Comparison of ENCODE assay signal across 17 cellular contexts in genomic region chr20:62347445-62347844, GRCh38. TPM values are rescaled to one million over a fixed set of nuclear protein-coding genes. Genes with fewer than 3 reads are reported as not detected.
DNase-seq lines count a peak whose midpoint lies in the region; ATAC-seq and TF ChIP-seq lines count a peak whose summit lies in the region.
"Had no signal": no experiment of that assay in that cellular context is flagged by ENCODE, and none has a peak within 500 bp of the region (broad histone marks: within the 10 kb centered on the region; RNA-seq: fewer than 3 reads in every experiment).

No MANE protein-coding gene starts in this region.

- H3K36me3 Mint-ChIP-seq in activated naive CD8-positive, alpha-beta T cell treated with anti-CD3 and anti-CD28 coated beads for 36 hours: peaks cover 2% of the 10 kb centered on the region
- H3K36me3 Mint-ChIP-seq: CD14-positive monocyte; CD4-positive, alpha-beta memory T cell had no signal

- H3K27me3 ChIP-seq in NT2/D1 (ENCODE audit: insufficient read depth, insufficient read length) (no peaks in the 10 kb centered on the region), WERI-Rb-1 (ENCODE audit: insufficient read depth, low read depth, severe bottlenecking) (no peaks in the 10 kb centered on the region), gastrocnemius medialis (no peaks in the 10 kb centered on the region)
- H3K27me3 ChIP-seq: BLaER1 had no signal

- H3K27ac Mint-ChIP-seq in activated naive CD8-positive, alpha-beta T cell treated with anti-CD3 and anti-CD28 coated beads for 36 hours: no peak overlapping the region
- H3K27ac Mint-ChIP-seq: CD4-positive, alpha-beta memory T cell had no signal

- no peak overlapping the region for H3K4me3 Mint-ChIP-seq in activated naive CD8-positive, alpha-beta T cell treated with anti-CD3 and anti-CD28 coated beads for 36 hours
- H3K4me3 Mint-ChIP-seq: CD14-positive monocyte; CD4-positive, alpha-beta memory T cell had no signal

- no peaks in the 10 kb centered on the region for H3K27me3 Mint-ChIP-seq in activated naive CD8-positive, alpha-beta T cell treated with anti-CD3 and anti-CD28 coated beads for 36 hours
- H3K27me3 Mint-ChIP-seq: CD4-positive, alpha-beta memory T cell had no signal

- H3K4me1 Mint-ChIP-seq in activated naive CD8-positive, alpha-beta T cell treated with anti-CD3 and anti-CD28 coated beads for 36 hours: no peaks in the 10 kb centered on the region
- H3K4me1 Mint-ChIP-seq: CD14-positive monocyte had no signal

- H3K9me3 Mint-ChIP-seq in activated naive CD8-positive, alpha-beta T cell treated with anti-CD3 and anti-CD28 coated beads for 36 hours: peaks cover 5% of the 10 kb centered on the region

- DNase-seq in G401 (ENCODE audit: low spot score) (peak; percentile 13), NT2/D1 (ENCODE audit: low read depth, low spot score) (no peak), WERI-Rb-1 (no peak), gastrocnemius medialis (peak; percentile 83 to 93), NCI-H1417 (lab: John Stamatoyannopoulos, UW) (no peak), NCI-H526 (lab: John Stamatoyannopoulos, UW) (no peak)
- DNase-seq in activated naive CD8-positive, alpha-beta T cell treated with anti-CD3 and anti-CD28 coated beads for 36 hours: no peak
- DNase-seq: 8988T, DMS153, DMS79 treated with DMSO at 0.1 percent for 48 hours, GM23248 had no signal

- peaks cover 92% of the 10 kb centered on the region for H3K36me3 ChIP-seq in NT2/D1 (ENCODE audit: insufficient read depth, insufficient read length, low read length)
- peaks cover 81% of the 10 kb centered on the region for H3K36me3 ChIP-seq in WERI-Rb-1
- peaks cover 0 to 3% of the 10 kb centered on the region in 2 donors for H3K36me3 ChIP-seq in gastrocnemius medialis

- ATAC-seq in gastrocnemius medialis: peak; percentile 98
- ATAC-seq in GM21737 (IDR thresholded peaks at IDR 0.05; ENCODE audit: unreplicated experiment): no peak
- ATAC-seq: GM12878 had no signal

- no peak overlapping the region for H3K4me3 ChIP-seq in NT2/D1 (ENCODE audit: insufficient read length, low read depth)
- H3K4me3 ChIP-seq in WERI-Rb-1 (ENCODE audit: low read depth, low read length): no peak overlapping the region
- no peak overlapping the region for H3K4me3 ChIP-seq in gastrocnemius medialis
- H3K4me3 ChIP-seq: BLaER1, GM12878, GM23248, HAP-1 had no signal

- in situ Hi-C loops in G401 (cut with HindIII; ENCODE audit: low sequenced_read_pairs): no loop called here
- in situ Hi-C loops in gastrocnemius medialis (cut with MboI; ENCODE audit: low sequenced_read_pairs in 4 of 4): no loop called here

- peak overlapping the region; percentile 56 for H3K9ac ChIP-seq in NT2/D1 (ENCODE audit: insufficient read length, low read depth)
- H3K9ac ChIP-seq: BLaER1, GM23248 had no signal

- TF ChIP-seq CTCF in WERI-Rb-1 (IDR thresholded peaks at IDR 0.05; ENCODE audit: low read depth, low read length): no peak
- no peak for TF ChIP-seq CTCF in gastrocnemius medialis (IDR thresholded peaks at IDR 0.05 in 4 of 5, conservative IDR thresholded peaks at IDR 0.05 in 1 of 5)

- H3K9me3 ChIP-seq in NT2/D1 (ENCODE audit: insufficient read depth, low read length) (peaks cover 7% of the 10 kb centered on the region; the same call in 1 of the 2 replicates), WERI-Rb-1 (ENCODE audit: severe bottlenecking) (peaks cover 3% of the 10 kb centered on the region), gastrocnemius medialis (no peaks in the 10 kb centered on the region)
- H3K9me3 ChIP-seq: HAP-1 had no signal

- intact Hi-C loops in gastrocnemius medialis (cut with DNase I; ENCODE audit: low total_unique reads): no loop called here

- H3K27ac ChIP-seq in WERI-Rb-1 (peak overlapping the region; percentile 18; the same call in 1 of the 2 replicates), gastrocnemius medialis (peak overlapping the region; percentile 23 to 52 (median 38))
- H3K27ac ChIP-seq: BLaER1, GM23248 had no signal

- H3K4me1 ChIP-seq in NT2/D1 (ENCODE audit: insufficient read depth, insufficient read length) (no peaks in the 10 kb centered on the region), gastrocnemius medialis (peaks cover 11 to 16% of the 10 kb centered on the region in 2 donors)
- H3K4me1 ChIP-seq: HAP-1 had no signal

- peak in 1 of 2 donors; percentile 27 for TF ChIP-seq POLR2A in gastrocnemius medialis (IDR thresholded peaks at IDR 0.05)

RNA-seq across cellular contexts. Expression of gene LAMA5, which starts 19.7 kb away (rescaled TPM):
- 21.6 and 28.3 TPM in 2 replicates for total RNA-seq in G401 (2014; rRNA removed; shearing (Covaris generic))
- total RNA-seq in gastrocnemius medialis: 10 to 100 TPM; 13.0 to 35.8 (median 22.7) TPM
- under 1 TPM; 0.38 to 0.91 TPM for total RNA-seq in activated naive CD8-positive, alpha-beta T cell treated with anti-CD3 and anti-CD28 coated beads for 36 hours

RNA-seq across cellular contexts. Expression of gene RPS21, which starts 39.5 kb away (rescaled TPM):
- total RNA-seq in G401 (2014; rRNA removed; shearing (Covaris generic)): 1,245 and 1,753 TPM in 2 replicates
- 1,000 to 10,000 TPM; 1,167 to 4,037 (median 2,295) TPM for total RNA-seq in gastrocnemius medialis
- total RNA-seq in activated naive CD8-positive, alpha-beta T cell treated with anti-CD3 and anti-CD28 coated beads for 36 hours: 1,000 to 10,000 TPM; 2,242 to 2,482 TPM

RNA-seq across cellular contexts. Expression of gene ADRM1, which starts 44.6 kb away (rescaled TPM):
- total RNA-seq in G401 (2014; rRNA removed; shearing (Covaris generic)): 209 and 255 TPM in 2 replicates
- 100 to 1,000 TPM; 389 to 644 (median 611) TPM for total RNA-seq in gastrocnemius medialis
- 100 to 1,000 TPM; 136 to 139 TPM for total RNA-seq in activated naive CD8-positive, alpha-beta T cell treated with anti-CD3 and anti-CD28 coated beads for 36 hours

RNA-seq across cellular contexts. Expression of gene CABLES2, which starts 59.6 kb away (rescaled TPM):
- 4.2 and 7.2 TPM in 2 replicates for total RNA-seq in G401 (2014; rRNA removed; shearing (Covaris generic))
- total RNA-seq in gastrocnemius medialis: 1 to 10 TPM; 3.6 to 9.3 (median 4.2) TPM
- 1 to 10 TPM; 4.9 to 5.3 TPM for total RNA-seq in activated naive CD8-positive, alpha-beta T cell treated with anti-CD3 and anti-CD28 coated beads for 36 hours

Comparison
In these comparisons a context has a peak if more than half of its experiments do, and no peak if none do; other contexts are left out.
1. DNase-seq: peak in G401 (single experiment) and gastrocnemius medialis (2 of 2); none in NT2/D1 (single experiment), WERI-Rb-1 (single experiment), NCI-H1417 (0 of 3), activated naive CD8-positive, alpha-beta T cell treated with anti-CD3 and anti-CD28 coated beads for 36 hours (single experiment) and NCI-H526 (0 of 2).
2. RNA of gene LAMA5, which starts 19.7 kb away (total RNA-seq): 21.6 to 28.3 TPM in G401 and 13.0 to 35.8 TPM in gastrocnemius medialis; 0.38 to 0.91 TPM in activated naive CD8-positive, alpha-beta T cell treated with anti-CD3 and anti-CD28 coated beads for 36 hours; every median in the first group is over 4 times any median in the second.